25 cellular contexts compared by ENCODE assay signal in genomic region chr4:174230148-174230547, GRCh38.
"Had no signal": no experiment of that assay in that cellular context is flagged by ENCODE, and none has a peak within 500 bp of the region (broad histone marks: within the 10 kb centered on the region; RNA-seq: fewer than 3 reads in every experiment).

No MANE protein-coding gene starts in this region.

- H3K9ac ChIP-seq: SK-N-SH had no signal

- H3K27me3 ChIP-seq: MG63 had no signal

- FAIRE-seq: HTR-8/SVneo, RCC 7860 had no signal

- H3K9me3 ChIP-seq: MG63, SK-N-SH had no signal

- DNase-seq: Karpas-422, KG1, MG63, NCI-H1092, NCI-H1105 treated with DMSO at 0.1 percent for 48 hours, NCI-H1417 treated with DMSO at 0.1 percent for 48 hours, NCI-H146, NCI-H1694 treated with DMSO at 0.1 percent for 48 hours, NCI-H1930, NCI-H2081, NCI-H2107, NCI-H226, NCI-H446, NCI-H510A, NCI-H524 treated with DMSO at 0.1 percent for 48 hours, NCI-H69, NCI-H774, Right ventricle myocardium superior, RPMI8226, SIG-M5, SK-N-SH, SW 1271 had no signal

- H3K27ac ChIP-seq: HL-60 had no signal

- H3K36me3 ChIP-seq: MG63 had no signal

- H3K4me2 ChIP-seq: SK-N-SH had no signal

- H3K4me3 ChIP-seq: MG63 had no signal
